Comparison of ENCODE assay signal across 12 cellular contexts in the genomic region with DNA sequence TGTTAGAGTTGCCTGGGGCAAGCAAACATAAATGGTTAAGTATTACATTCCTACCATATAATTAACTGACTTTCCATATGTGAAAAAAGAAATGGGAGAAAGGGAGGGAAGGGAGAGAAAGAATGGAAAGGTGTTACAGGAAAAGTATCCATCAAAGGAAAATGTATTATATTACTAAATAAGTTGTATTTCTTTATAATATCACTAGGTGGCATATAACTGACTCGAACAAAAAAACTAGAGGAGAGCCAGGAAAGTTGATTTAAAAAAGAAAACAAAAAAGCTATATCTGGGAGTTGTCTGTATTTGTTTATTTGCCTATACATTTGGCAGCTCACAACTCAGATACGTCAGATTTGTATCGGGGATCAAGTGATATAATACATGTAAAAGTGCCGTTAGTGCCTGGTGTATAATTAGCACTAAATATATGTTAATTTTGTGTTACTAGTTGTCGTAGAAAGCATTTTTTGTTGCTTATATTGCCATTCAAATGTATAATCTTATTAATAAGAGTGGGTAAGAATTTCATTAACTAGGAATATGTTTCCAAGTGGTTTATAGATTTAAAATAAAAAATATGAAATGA. TPM values are rescaled to one million over a fixed set of nuclear protein-coding genes. Genes with fewer than 3 reads are reported as not detected.
DNase-seq lines count a peak whose midpoint lies in the region; ATAC-seq and TF ChIP-seq lines count a peak whose summit lies in the region.
"Had no signal": no experiment of that assay in that cellular context is flagged by ENCODE, and none has a peak within 500 bp of the region (broad histone marks: within the 10 kb centered on the region; RNA-seq: fewer than 3 reads in every experiment).

No MANE protein-coding gene starts in this region.

- H3K4me1 ChIP-seq in breast epithelium = no peaks in the 10 kb centered on the region
- H3K4me1 ChIP-seq: colonic mucosa had no signal

- BruUV-seq in MCF 10A (replicated peaks; lab: Mats Ljungman, UMichigan) = no TSS peak

- POLR2A ChIA-PET in MCF 10A (lab: Yijun Ruan, JAX) = interaction anchor here (0.7 to 1.4 kb wide), 3 partner anchors 45 to 499 kb away, joined by 3 to 4 read pairs (median 3); no protein-coding TSS in a partner anchor

- H3K27ac ChIP-seq in breast epithelium = no peak overlapping the region
- H3K27ac ChIP-seq: colonic mucosa, ovary had no signal

- peaks cover 99% of the 10 kb centered on the region for H3K27me3 Mint-ChIP-seq in MCF 10A (ENCODE audit: insufficient read depth, unreplicated experiment)
- no peaks in the 10 kb centered on the region for H3K27me3 Mint-ChIP-seq in type B pancreatic cell
- H3K27me3 Mint-ChIP-seq: CD4-positive, CD25-positive, alpha-beta regulatory T cell had no signal

- H3K4me1 Mint-ChIP-seq in MCF 10A (ENCODE audit: insufficient read depth, unreplicated experiment) (no peaks in the 10 kb centered on the region), type B pancreatic cell (ENCODE audit: unreplicated experiment) (peaks cover 9% of the 10 kb centered on the region)
- H3K4me1 Mint-ChIP-seq: CD4-positive, CD25-positive, alpha-beta regulatory T cell had no signal

- intact Hi-C loops in MCF 10A (cut with micrococcal nuclease) (loop anchor here (1.0 kb wide), 1 partner anchor 368 kb away; no protein-coding TSS in a partner anchor), breast epithelium (cut with DNase I; ENCODE audit: low total_unique reads) (no loop called here)

- no peak for ATAC-seq in HG03045 (IDR thresholded peaks at IDR 0.05; ENCODE audit: unreplicated experiment)

- H3K4me3 ChIP-seq in breast epithelium (no peak overlapping the region), epithelial cell of proximal tubule (ENCODE audit: low read depth, low read length) (no peak overlapping the region)
- H3K4me3 ChIP-seq: colonic mucosa, ovary had no signal

- H3K27ac Mint-ChIP-seq in MCF 10A (ENCODE audit: low read depth, unreplicated experiment) (no peak overlapping the region), type B pancreatic cell (no peak overlapping the region)
- H3K27ac Mint-ChIP-seq: CD4-positive, CD25-positive, alpha-beta regulatory T cell had no signal

- DNase-seq in MCF 10A (ENCODE audit: unreplicated experiment) (peak; percentile 25), breast epithelium (ENCODE audit: low spot score in 2 of 2) (no peak), NCI-H526 treated with DMSO at 0.1 percent for 48 hours (lab: John Stamatoyannopoulos, UW) (peak; percentile 0), epithelial cell of proximal tubule (ENCODE audit: low read depth) (no peak), type B pancreatic cell (ENCODE audit: extremely low spot score, unreplicated experiment) (no peak), HuH-7.5 (ENCODE audit: low spot score) (no peak), GM19240 (ENCODE audit: insufficient read length, low spot score) (no peak)
- DNase-seq: CD4-positive, CD25-positive, alpha-beta regulatory T cell; colonic mucosa; ovary; T-helper 2 cell had no signal

- no peaks in the 10 kb centered on the region for H3K9me3 ChIP-seq in breast epithelium
- H3K9me3 ChIP-seq: colonic mucosa, ovary had no signal

- CTCF ChIA-PET in MCF 10A (lab: Yijun Ruan, JAX) = interaction anchor here (0.6 to 5.8 kb wide), 26 partner anchors 10 to 1686 kb away, joined by 3 to 110 read pairs (median 3); no protein-coding TSS in a partner anchor

- H3K9me3 Mint-ChIP-seq in MCF 10A (ENCODE audit: unreplicated experiment) (no peaks in the 10 kb centered on the region), type B pancreatic cell (peaks cover under 1% of the 10 kb centered on the region)

- TF ChIP-seq CTCF in MCF 10A (IDR thresholded peaks at IDR 0.05; ENCODE audit: unreplicated experiment) (peak; percentile 40), breast epithelium (IDR thresholded peaks at IDR 0.05) (no peak), epithelial cell of proximal tubule (conservative IDR thresholded peaks at IDR 0.05; ENCODE audit: low read depth, low read length) (peak; percentile 39), type B pancreatic cell (conservative IDR thresholded peaks at IDR 0.05) (peak; percentile 57)

- H3K36me3 Mint-ChIP-seq in MCF 10A (ENCODE audit: insufficient read depth, unreplicated experiment) (no peaks in the 10 kb centered on the region), type B pancreatic cell (no peaks in the 10 kb centered on the region)
- H3K36me3 Mint-ChIP-seq: CD4-positive, CD25-positive, alpha-beta regulatory T cell had no signal

- H3K4me3 Mint-ChIP-seq in MCF 10A (ENCODE audit: unreplicated experiment) (no peak overlapping the region), type B pancreatic cell (no peak overlapping the region)
- H3K4me3 Mint-ChIP-seq: CD4-positive, CD25-positive, alpha-beta regulatory T cell had no signal

- TF ChIP-seq POLR2A in breast epithelium (IDR thresholded peaks at IDR 0.05) = no peak

- H3K27me3 ChIP-seq in breast epithelium = no peaks in the 10 kb centered on the region
- H3K27me3 ChIP-seq: colonic mucosa had no signal

- no peaks in the 10 kb centered on the region for H3K36me3 ChIP-seq in breast epithelium
- H3K36me3 ChIP-seq: colonic mucosa, ovary had no signal

RNA-seq across cellular contexts. Expression of a gene that starts 59.6 kb away (rescaled TPM):
- not detected in 2 replicates for total RNA-seq in MCF 10A (2022)
- under 1 TPM in 2 of 3 donors, not detected in 1; 0.29 to 0.98 TPM for total RNA-seq in breast epithelium
- total RNA-seq in epithelial cell of proximal tubule = 0.12 and 0.72 TPM in 2 replicates
- total RNA-seq in type B pancreatic cell (ENCODE audit: low replicate concordance) = 9.3 and 12.7 TPM in 2 replicates
- total RNA-seq: CD4-positive, CD25-positive, alpha-beta regulatory T cell had no signal

Comparison
In these comparisons a context has a peak if more than half of its experiments do, and no peak if none do; other contexts are left out.
1. DNase-seq: peak in MCF 10A (single experiment) and NCI-H526 treated with DMSO at 0.1 percent for 48 hours (single experiment); none in breast epithelium (0 of 2), epithelial cell of proximal tubule (single experiment), type B pancreatic cell (single experiment), HuH-7.5 (single experiment) and GM19240 (single experiment).
2. CTCF ChIP-seq: peak in MCF 10A (single experiment), epithelial cell of proximal tubule (single experiment) and type B pancreatic cell (single experiment); none in breast epithelium (0 of 3).